ENCODE assay signal across 13 cellular contexts in the genomic region with DNA sequence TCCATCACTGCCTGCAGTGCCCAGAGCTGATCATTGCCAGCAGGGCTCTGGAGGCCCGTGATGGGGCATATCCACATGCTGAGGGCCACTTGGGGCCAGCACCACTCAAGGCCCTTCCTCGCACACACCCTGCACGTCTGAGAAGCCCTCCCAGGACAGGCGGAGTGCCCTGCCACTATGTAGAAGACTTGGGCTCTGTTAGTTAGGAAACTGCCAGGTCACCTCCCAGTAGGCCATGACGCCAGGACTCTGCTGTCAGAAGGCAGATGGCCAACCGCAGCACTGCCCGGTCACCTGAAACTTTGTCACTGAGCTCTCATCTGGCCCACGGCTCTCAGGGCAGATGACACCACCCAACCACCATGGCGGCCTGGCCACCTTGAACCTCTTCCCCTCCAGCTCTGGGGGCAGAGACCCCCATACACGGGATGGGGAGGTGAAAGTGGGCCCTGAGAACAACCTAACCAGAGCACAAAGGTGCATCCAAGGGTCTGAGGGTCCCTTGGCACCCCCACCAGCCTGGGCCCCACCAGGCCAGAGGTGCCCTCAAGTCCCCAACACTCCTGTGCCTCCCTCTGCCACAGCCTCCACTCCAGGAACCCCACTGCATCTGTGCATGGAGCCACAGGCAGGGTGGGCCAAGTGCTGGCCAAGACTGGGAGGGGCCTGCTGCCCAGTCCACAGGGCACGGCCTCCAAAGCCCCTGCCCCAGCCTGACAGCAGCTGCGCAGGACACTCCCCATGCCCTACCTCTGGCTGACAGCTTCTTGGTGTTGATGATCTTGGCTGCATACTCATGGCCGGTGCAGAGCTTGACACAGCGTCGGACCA. TPM values are rescaled to one million over a fixed set of nuclear protein-coding genes. Genes with fewer than 3 reads are reported as not detected.
A peak's percentile ranks its signal among the peaks of the same experiment; 100 is the strongest.
DNase-seq lines count a peak whose midpoint lies in the region; ATAC-seq, FAIRE-seq and TF ChIP-seq lines count a peak whose summit lies in the region.
"Had no signal": no experiment of that assay in that cellular context is flagged by ENCODE, and none has a peak within 500 bp of the region (broad histone marks: within the 10 kb centered on the region; RNA-seq: fewer than 3 reads in every experiment).

No MANE protein-coding gene starts in this region.

- intact Hi-C loops in right cardiac atrium (cut with DNase I), result no loop called here
- intact Hi-C loops in sciatic nerve (cut with DNase I), result no loop called here

- H3K27me3 ChIP-seq in right cardiac atrium (ENCODE audit: control insufficient read depth, insufficient read depth) (no peaks in the 10 kb centered on the region), foreskin keratinocyte (no peaks in the 10 kb centered on the region)
- H3K27me3 ChIP-seq: body of pancreas had no signal

- no peak overlapping the region for H3K27ac Mint-ChIP-seq in activated CD8-positive, alpha-beta memory T cell treated with anti-CD3 and anti-CD28 coated beads, Interleukin-2, amount 10 ng/mL, durations not matched to agents 7 days and 5 days
- H3K27ac Mint-ChIP-seq: CD4-positive, alpha-beta T cell had no signal

- WGBS in right cardiac atrium, result 74% methylated on average over 15 of the region's 15 CpGs

- no peak for FAIRE-seq in RCC 7860 (lab: Jason Lieb, UNC)

- no peak overlapping the region for H3K4me3 Mint-ChIP-seq in activated CD8-positive, alpha-beta memory T cell treated with anti-CD3 and anti-CD28 coated beads, Interleukin-2, amount 10 ng/mL, durations not matched to agents 7 days and 5 days
- H3K4me3 Mint-ChIP-seq: CD4-positive, alpha-beta T cell had no signal

- H3K27me3 Mint-ChIP-seq in activated CD8-positive, alpha-beta memory T cell treated with anti-CD3 and anti-CD28 coated beads, Interleukin-2, amount 10 ng/mL, durations not matched to agents 7 days and 5 days, result no peaks in the 10 kb centered on the region
- H3K27me3 Mint-ChIP-seq: CD4-positive, alpha-beta T cell had no signal

- ATAC-seq in activated CD8-positive, alpha-beta memory T cell treated with anti-CD3 and anti-CD28 coated beads, Interleukin-2, amount 10 ng/mL, durations not matched to agents 7 days and 5 days, result no peak
- peak; percentile 42 to 51 for ATAC-seq in right cardiac atrium
- no peak for ATAC-seq in sciatic nerve
- no peak for ATAC-seq in foreskin keratinocyte
- no peak for ATAC-seq in HG03457 (IDR thresholded peaks at IDR 0.05; ENCODE audit: unreplicated experiment)
- ATAC-seq: body of pancreas had no signal

- DNase-seq in D341Med (ENCODE audit: low spot score) (peak; percentile 33), right cardiac atrium (peak; percentile 31 to 76 (median 74)), sciatic nerve (ENCODE audit: low spot score) (peak; percentile 47), foreskin keratinocyte (no peak), HK-2 (ENCODE audit: unreplicated experiment) (no peak), RCC 7860 (ENCODE audit: low spot score) (no peak)
- peak; percentile 33 for DNase-seq in activated CD8-positive, alpha-beta memory T cell treated with anti-CD3 and anti-CD28 coated beads, Interleukin-2, amount 10 ng/mL, durations not matched to agents 7 days and 5 days
- DNase-seq: NCI-H1436; NCI-H748 treated with DMSO at 0.1 percent for 48 hours; stimulated activated CD4-positive, alpha-beta T cell treated with anti-CD3 and anti-CD28 coated beads, Interleukin-4, amount 100 ng/mL, for 24 hours had no signal

- no peaks in the 10 kb centered on the region for H3K4me1 ChIP-seq in right cardiac atrium (ENCODE audit: control insufficient read depth, insufficient read depth, low read length)
- H3K4me1 ChIP-seq in foreskin keratinocyte, result no peaks in the 10 kb centered on the region
- H3K4me1 ChIP-seq: body of pancreas had no signal

- H3K27ac ChIP-seq in right cardiac atrium (ENCODE audit: low read length), result peak overlapping the region; percentile 59
- H3K27ac ChIP-seq in foreskin keratinocyte, result no peak overlapping the region
- H3K27ac ChIP-seq: body of pancreas had no signal

- no peaks in the 10 kb centered on the region for H3K36me3 Mint-ChIP-seq in activated CD8-positive, alpha-beta memory T cell treated with anti-CD3 and anti-CD28 coated beads, Interleukin-2, amount 10 ng/mL, durations not matched to agents 7 days and 5 days

- CTCF ChIA-PET in activated CD8-positive, alpha-beta memory T cell treated with anti-CD3 and anti-CD28 coated beads, Interleukin-2, amount 10 ng/mL, durations not matched to agents 7 days and 5 days (lab: Charles Lee), result no interaction called here

- H3K9me3 Mint-ChIP-seq in activated CD8-positive, alpha-beta memory T cell treated with anti-CD3 and anti-CD28 coated beads, Interleukin-2, amount 10 ng/mL, durations not matched to agents 7 days and 5 days (ENCODE audit: low read depth), result no peaks in the 10 kb centered on the region
- H3K9me3 Mint-ChIP-seq: CD4-positive, alpha-beta T cell had no signal

- no peaks in the 10 kb centered on the region for H3K4me1 Mint-ChIP-seq in activated CD8-positive, alpha-beta memory T cell treated with anti-CD3 and anti-CD28 coated beads, Interleukin-2, amount 10 ng/mL, durations not matched to agents 7 days and 5 days

- no peaks in the 10 kb centered on the region for H3K9me3 ChIP-seq in right cardiac atrium (ENCODE audit: control insufficient read depth, low read length)
- H3K9me3 ChIP-seq: body of pancreas had no signal

- no peak for TF ChIP-seq CTCF in foreskin keratinocyte (conservative IDR thresholded peaks at IDR 0.05)

- no peak overlapping the region for H3K4me3 ChIP-seq in right cardiac atrium (ENCODE audit: low read length)
- H3K4me3 ChIP-seq: body of pancreas had no signal

RNA-seq across cellular contexts. Expression of gene CAMK2B, which starts 41.8 kb away (rescaled TPM):
- total RNA-seq in activated CD8-positive, alpha-beta memory T cell treated with anti-CD3 and anti-CD28 coated beads, Interleukin-2, amount 10 ng/mL, durations not matched to agents 7 days and 5 days, result under 1 TPM in 1 of 2 experiments, not detected in 1; 0.63 TPM
- 100 to 1,000 TPM in 2 of 4 donors, 10 to 100 TPM in 2; 79.7 to 134 (median 106) TPM for total RNA-seq in right cardiac atrium
- 105 TPM for polyA plus RNA-seq in right cardiac atrium
- 26.9 TPM for total RNA-seq in sciatic nerve
- total RNA-seq in foreskin keratinocyte, result 0.46 and 1.5 TPM in 2 replicates
- polyA plus RNA-seq in foreskin keratinocyte, result 0.88 and 1.3 TPM in 2 replicates
- total RNA-seq: CD4-positive, alpha-beta T cell had no signal

Comparison
In these comparisons a context has a peak if more than half of its experiments do, and no peak if none do; other contexts are left out.
1. DNase-seq: peak in D341Med (single experiment), activated CD8-positive, alpha-beta memory T cell treated with anti-CD3 and anti-CD28 coated beads, Interleukin-2, amount 10 ng/mL, durations not matched to agents 7 days and 5 days (single experiment), right cardiac atrium (3 of 3) and sciatic nerve (single experiment); none in foreskin keratinocyte (0 of 2), HK-2 (single experiment) and RCC 7860 (single experiment).
2. ATAC-seq: peak in right cardiac atrium (2 of 2); none in activated CD8-positive, alpha-beta memory T cell treated with anti-CD3 and anti-CD28 coated beads, Interleukin-2, amount 10 ng/mL, durations not matched to agents 7 days and 5 days (single experiment), sciatic nerve (single experiment), foreskin keratinocyte (single experiment) and HG03457 (single experiment).
3. RNA of gene CAMK2B, which starts 41.8 kb away (total RNA-seq): 79.7 to 134 TPM in right cardiac atrium and 26.9 TPM in sciatic nerve (single experiment); 0.63 TPM in activated CD8-positive, alpha-beta memory T cell treated with anti-CD3 and anti-CD28 coated beads, Interleukin-2, amount 10 ng/mL, durations not matched to agents 7 days and 5 days and 0.46 to 1.5 TPM in foreskin keratinocyte; every median in the first group is over 10 times any median in the second.